21 cellular contexts compared by ENCODE assay signal in genomic region chr3:41920406-41920970, GRCh38. TPM values are rescaled to one million over a fixed set of nuclear protein-coding genes. Genes with fewer than 3 reads are reported as not detected.
DNase-seq lines count a peak whose midpoint lies in the region; ATAC-seq and TF ChIP-seq lines count a peak whose summit lies in the region.
"Had no signal": no experiment of that assay in that cellular context is flagged by ENCODE, and none has a peak within 500 bp of the region (broad histone marks: within the 10 kb centered on the region; RNA-seq: fewer than 3 reads in every experiment).

No MANE protein-coding gene starts in this region.

- no peak overlapping the region for H3K4me3 Mint-ChIP-seq in T-helper 17 cell
- H3K4me3 Mint-ChIP-seq in immature natural killer cell: no peak overlapping the region
- H3K4me3 Mint-ChIP-seq: CD8-positive, alpha-beta memory T cell had no signal

- H3K36me3 ChIP-seq in mesenchymal stem cell (ENCODE audit: control insufficient read depth in 1 of 2, insufficient read depth in 2 of 2, low read depth in 1 of 2, low read length in 2 of 2): peaks cover 3 to 9% of the 10 kb centered on the region in 2 experiments
- no peaks in the 10 kb centered on the region for H3K36me3 ChIP-seq in thyroid gland
- H3K36me3 ChIP-seq: HAP-1, Peyer's patch had no signal

- TF ChIP-seq CTCF in thyroid gland (IDR thresholded peaks at IDR 0.05): no peak

- no peak overlapping the region for H2AFZ ChIP-seq in mesenchymal stem cell (ENCODE audit: low read depth, low read length)

- H3K27me3 ChIP-seq in mesenchymal stem cell (ENCODE audit: control insufficient read depth in 1 of 2, insufficient read depth in 1 of 2, low read length in 2 of 2) (no peaks in the 10 kb centered on the region), thyroid gland (no peaks in the 10 kb centered on the region)
- H3K27me3 ChIP-seq: Peyer's patch had no signal

- peak overlapping the region; percentile 66 for H3K27ac ChIP-seq in mesenchymal stem cell (ENCODE audit: low read length, poor library complexity, severe bottlenecking)
- peak overlapping the region in 2 of 3 donors; percentile 38 to 50 for H3K27ac ChIP-seq in thyroid gland
- H3K27ac ChIP-seq: Peyer's patch had no signal

- no peak overlapping the region for H3K4me2 ChIP-seq in mesenchymal stem cell (ENCODE audit: low read length, poor library complexity, severe bottlenecking)

- H3K27ac Mint-ChIP-seq in T-helper 17 cell (peak overlapping the region; percentile 11), immature natural killer cell (no peak overlapping the region)

- H3K79me1 ChIP-seq in mesenchymal stem cell (replicated peaks; ENCODE audit: low read length, poor library complexity, severe bottlenecking): no peaks in the 10 kb centered on the region

- H2AK5ac ChIP-seq in mesenchymal stem cell (ENCODE audit: low read length, severe bottlenecking): no peak overlapping the region

- H3K27me3 Mint-ChIP-seq in T-helper 17 cell (no peaks in the 10 kb centered on the region), immature natural killer cell (ENCODE audit: low read depth in 3 of 3) (peaks cover 0 to 1% (median 0%) of the 10 kb centered on the region in 3 donors)
- H3K27me3 Mint-ChIP-seq: CD8-positive, alpha-beta memory T cell had no signal

- H3K4me3 ChIP-seq in mesenchymal stem cell (ENCODE audit: insufficient read depth in 1 of 2, low read depth in 1 of 2, low read length in 2 of 2): no peak overlapping the region
- H3K4me3 ChIP-seq in thyroid gland (replicated peaks in 1 of 3): no peak overlapping the region
- H3K4me3 ChIP-seq: HAP-1, Peyer's patch had no signal

- H2BK15ac ChIP-seq in mesenchymal stem cell (ENCODE audit: low read depth, poor library complexity, severe bottlenecking): no peak overlapping the region

- 96% methylated on average over 3 of the region's 5 CpGs for WGBS in mesenchymal stem cell
- 36 to 64% methylated on average over 5 of the region's 5 CpGs for WGBS in thyroid gland, 2 donors

- H3K9ac ChIP-seq in mesenchymal stem cell (ENCODE audit: low read length): no peak overlapping the region

- ATAC-seq in T-helper 17 cell: no peak
- no peak for ATAC-seq in activated CD4-positive, CD25-positive, alpha-beta regulatory T cell treated with anti-CD3 and anti-CD28 coated beads, Interleukin-2, amount 50 U/mL, for 24 hours
- ATAC-seq: HepG2, Right ventricle myocardium inferior had no signal

- no peak overlapping the region for H2BK120ac ChIP-seq in mesenchymal stem cell (ENCODE audit: low read depth, low read length)

- H3K36me3 Mint-ChIP-seq in T-helper 17 cell (ENCODE audit: low read depth): peaks cover 4% of the 10 kb centered on the region
- H3K36me3 Mint-ChIP-seq in immature natural killer cell: peaks cover 0 to 22% (median 10%) of the 10 kb centered on the region in 3 donors

- DNase-seq in HK-2 (ENCODE audit: unreplicated experiment) (peak; percentile 8), T-helper 17 cell (no peak), mesenchymal stem cell (no peak), thyroid gland (peak; percentile 59 to 61), immature natural killer cell (no peak)
- no peak for DNase-seq in activated CD4-positive, alpha-beta T cell treated with anti-CD3 and anti-CD28 coated beads for 4 hours
- DNase-seq: C1 segment of cervical spinal cord; CD8-positive, alpha-beta memory T cell; DND-41; KG1; NCI-H1105 treated with DMSO at 0.1 percent for 48 hours; NCI-H1694 treated with DMSO at 0.1 percent for 48 hours; NCI-H2107; NCI-H226; NCI-H524; NK-92 treated with Interleukin-12 subunit alpha and Interleukin-12 subunit beta, amount 100 ng/mL, for 24 hours; Peyer's patch had no signal

- H2BK12ac ChIP-seq in mesenchymal stem cell (ENCODE audit: low read length in 2 of 2): no peak overlapping the region

- H4K8ac ChIP-seq in mesenchymal stem cell (ENCODE audit: low read length): no peak overlapping the region

- no peaks in the 10 kb centered on the region for H3K9me3 ChIP-seq in T-helper 17 cell (ENCODE audit: control insufficient read depth, low read length, poor library complexity, severe bottlenecking)
- no peaks in the 10 kb centered on the region for H3K9me3 ChIP-seq in mesenchymal stem cell (ENCODE audit: control insufficient read depth, low read length)
- no peaks in the 10 kb centered on the region for H3K9me3 ChIP-seq in thyroid gland
- H3K9me3 ChIP-seq: HAP-1, Peyer's patch had no signal

- H3K4me1 ChIP-seq in mesenchymal stem cell (ENCODE audit: control insufficient read depth, insufficient read depth, low read depth, low read length) (peaks cover 4% of the 10 kb centered on the region), thyroid gland (peaks cover 6 to 14% of the 10 kb centered on the region in 2 donors)
- H3K4me1 ChIP-seq: HAP-1, Peyer's patch had no signal

- H3K18ac ChIP-seq in mesenchymal stem cell (ENCODE audit: low read depth in 1 of 2, low read length in 2 of 2): no peak overlapping the region

- H3K9me3 Mint-ChIP-seq in immature natural killer cell: no peaks in the 10 kb centered on the region
- H3K9me3 Mint-ChIP-seq: CD8-positive, alpha-beta memory T cell had no signal

- H3K4ac ChIP-seq in mesenchymal stem cell (ENCODE audit: low read depth in 1 of 2, low read length in 2 of 2): no peak overlapping the region

- TF ChIP-seq POLR2A in thyroid gland (IDR thresholded peaks at IDR 0.05): no peak

- H4K91ac ChIP-seq in mesenchymal stem cell (ENCODE audit: low read length): no peak overlapping the region

- H2BK5ac ChIP-seq in mesenchymal stem cell (ENCODE audit: low read depth, low read length, poor library complexity, severe bottlenecking): no peak overlapping the region

- intact Hi-C loops in thyroid gland (cut with DNase I): no loop called here

- H3K4me1 Mint-ChIP-seq in T-helper 17 cell (no peaks in the 10 kb centered on the region), immature natural killer cell (no peaks in the 10 kb centered on the region)

- H3K23ac ChIP-seq in mesenchymal stem cell (ENCODE audit: low read length in 2 of 2): no peak overlapping the region

- no peak overlapping the region for H3K14ac ChIP-seq in mesenchymal stem cell (ENCODE audit: low read length in 2 of 2)

RNA-seq across cellular contexts. Expression of gene ULK4, which starts 41.4 kb away (rescaled TPM):
- total RNA-seq in T-helper 17 cell (10 to 100 TPM; 30.5 to 31.5 TPM), thyroid gland (10 to 100 TPM; 18.7 to 58.2 (median 43.3) TPM)
- polyA plus RNA-seq in mesenchymal stem cell (2013, experiment 1 of 2): 1.8 TPM
- 2.2 TPM for polyA plus RNA-seq in mesenchymal stem cell (2013, experiment 2 of 2)
- 10 to 100 TPM in 1 of 3 donors, 1 to 10 TPM in 2; 9.9 to 10.6 (median 9.9) TPM for polyA plus RNA-seq in immature natural killer cell

Comparison
In these comparisons a context has a peak if more than half of its experiments do, and no peak if none do; other contexts are left out.
1. DNase-seq: peak in HK-2 (single experiment) and thyroid gland (2 of 2); none in T-helper 17 cell (0 of 3), mesenchymal stem cell (single experiment), activated CD4-positive, alpha-beta T cell treated with anti-CD3 and anti-CD28 coated beads for 4 hours (0 of 2) and immature natural killer cell (0 of 3).